Comparison of ENCODE assay signal across 7 cellular contexts in genomic region chr4:182143822-182144620, GRCh38.
DNase-seq lines count a peak whose midpoint lies in the region; ATAC-seq and TF ChIP-seq lines count a peak whose summit lies in the region.

No MANE protein-coding gene starts in this region.

- H3K27me3 ChIP-seq in GM06990 (replicated peaks; ENCODE audit: control insufficient read depth, insufficient read depth, low read length): peaks cover 2% of the 10 kb centered on the region; the same call in 1 of the 2 replicates
- H3K27me3 ChIP-seq in SJCRH30: no peaks in the 10 kb centered on the region
- peaks cover 68% of the 10 kb centered on the region for H3K27me3 ChIP-seq in mucosa of stomach (ENCODE audit: control insufficient read depth, insufficient read depth, low read length)

- no peaks in the 10 kb centered on the region for H3K4me1 ChIP-seq in SJCRH30
- peaks cover 17% of the 10 kb centered on the region for H3K4me1 ChIP-seq in mucosa of stomach (ENCODE audit: control insufficient read depth, insufficient read depth, low read length)

- H3K27me3 Mint-ChIP-seq in endothelial cell (ENCODE audit: unreplicated experiment): peaks cover 15% of the 10 kb centered on the region

- no peaks in the 10 kb centered on the region for H3K9me3 Mint-ChIP-seq in endothelial cell (ENCODE audit: unreplicated experiment)

- H3K9me3 ChIP-seq in SJCRH30 (replicated peaks): no peaks in the 10 kb centered on the region
- no peaks in the 10 kb centered on the region for H3K9me3 ChIP-seq in mucosa of stomach (ENCODE audit: control insufficient read depth, low read length)

- H3K4me1 Mint-ChIP-seq in endothelial cell (ENCODE audit: unreplicated experiment): peaks cover 16% of the 10 kb centered on the region

- H3K4me3 ChIP-seq in GM06990 (replicated peaks; ENCODE audit: low read depth, low read length) (peak overlapping the region; percentile 65), SJCRH30 (peak overlapping the region; percentile 97), mucosa of stomach (ENCODE audit: low read length) (peak overlapping the region; percentile 8)

- H3K4me3 Mint-ChIP-seq in endothelial cell (ENCODE audit: unreplicated experiment): peak overlapping the region; percentile 98

- H3K36me3 ChIP-seq in GM06990 (ENCODE audit: control insufficient read depth, insufficient read depth, low read length) (no peaks in the 10 kb centered on the region), SJCRH30 (no peaks in the 10 kb centered on the region), mucosa of stomach (ENCODE audit: control insufficient read depth, insufficient read depth, low read length) (no peaks in the 10 kb centered on the region)

- H3K27ac Mint-ChIP-seq in endothelial cell (ENCODE audit: unreplicated experiment): peak overlapping the region; percentile 78

- peak; percentile 16 for ATAC-seq in HG03175 (IDR thresholded peaks at IDR 0.05; ENCODE audit: unreplicated experiment)

- H3K27ac ChIP-seq in SJCRH30: peak overlapping the region; percentile 94

- H3K36me3 Mint-ChIP-seq in endothelial cell (ENCODE audit: low read depth, unreplicated experiment): peaks cover 5% of the 10 kb centered on the region

- TF ChIP-seq CTCF in GM06990 (IDR thresholded peaks at IDR 0.05; ENCODE audit: insufficient read depth, low read length, poor library complexity, severe bottlenecking) (no peak), endothelial cell (IDR thresholded peaks at IDR 0.05; ENCODE audit: unreplicated experiment) (no peak)

- DNase-seq in GM06990 (ENCODE audit: extremely low read depth, insufficient read length) (peak; percentile 48), SJCRH30 (peak; percentile 45 to 55), endothelial cell (ENCODE audit: low spot score) (peak; percentile 58), NCI-H82 treated with DMSO at 0.1 percent for 48 hours (lab: John Stamatoyannopoulos, UW; ENCODE audit: unreplicated experiment) (no peak), NOMO-1 treated with DMSO at 0.1 percent for 48 hours (lab: John Stamatoyannopoulos, UW; ENCODE audit: unreplicated experiment) (no peak)

- H3K9ac ChIP-seq in mucosa of stomach (ENCODE audit: low read length): no peak overlapping the region

Comparison
In these comparisons a context has a peak if more than half of its experiments do, and no peak if none do; other contexts are left out.
1. DNase-seq: peak in GM06990 (single experiment), SJCRH30 (2 of 2) and endothelial cell (single experiment); none in NCI-H82 treated with DMSO at 0.1 percent for 48 hours (single experiment) and NOMO-1 treated with DMSO at 0.1 percent for 48 hours (single experiment).
2. H3K4me3 ChIP-seq: peak in every context shown above with its lines; median percentile 97 in SJCRH30; 65 in GM06990; 8 in mucosa of stomach.